In genomic region chr10:78692071-78692470, GRCh38 we compare ENCODE assay signal across 27 cellular contexts.
"Had no signal": no experiment of that assay in that cellular context is flagged by ENCODE, and none has a peak within 500 bp of the region (broad histone marks: within the 10 kb centered on the region; RNA-seq: fewer than 3 reads in every experiment).

No MANE protein-coding gene starts in this region.

- H3K4me1 ChIP-seq: psoas muscle, right lobe of liver, upper lobe of left lung had no signal

- H3K4me3 ChIP-seq: neural progenitor cell, ovary, psoas muscle, right lobe of liver, sigmoid colon, stomach, thoracic aorta, thyroid gland, tibial nerve, upper lobe of left lung had no signal

- H3K9me3 ChIP-seq: ovary, psoas muscle, right lobe of liver, sigmoid colon, stomach, thoracic aorta, thyroid gland, tibial nerve, upper lobe of left lung had no signal

- H3K9me3 Mint-ChIP-seq: natural killer cell; neural progenitor cell; stimulated activated effector memory CD8-positive, alpha-beta T cell treated with anti-CD3 and anti-CD28 coated beads, Interleukin-12 subunit alpha, Interleukin-12 subunit beta, amount 100 ng/mL, for 72 hours; stimulated activated naive B cell treated with anti-CD40 and anti-IgM and Interleukin-4, amounts not matched to agents 10 μg/mL and 1 μg/mL and 100 μg/mL, for 72 hours; stimulated activated naive CD8-positive, alpha-beta T cell treated with anti-CD3 and anti-CD28 coated beads, Interleukin-15, Interleukin-2, amounts not matched to agents 100 ng/mL and 50 ng/mL, for 24 hours had no signal

- H3K36me3 ChIP-seq: neural progenitor cell, ovary, right lobe of liver, sigmoid colon, stomach, thoracic aorta, thyroid gland, tibial nerve, upper lobe of left lung had no signal

- DNase-seq: natural killer cell; occipital lobe; ovary; posterior cingulate gyrus; psoas muscle; right cardiac atrium; right lobe of liver; sigmoid colon; small intestine; stimulated activated CD4-positive, alpha-beta T cell treated with anti-CD3 and anti-CD28 coated beads, Interleukin-15, amount 100 ng/mL, for 24 hours; stimulated activated CD4-positive, alpha-beta T cell treated with anti-CD3 and anti-CD28 coated beads, Interleukin-2, amount 100 ng/mL, for 24 hours; stimulated activated CD4-positive, alpha-beta T cell treated with anti-CD3 and anti-CD28 coated beads, Interleukin-2, amount 100 ng/mL, for 48 hours; stimulated activated CD4-positive, alpha-beta T cell treated with anti-CD3 and anti-CD28 coated beads, Interleukin-4, amount 100 ng/mL, for 24 hours; stimulated activated naive B cell treated with anti-CD40 and anti-IgM and Interleukin-4, amounts not matched to agents 10 μg/mL and 1 μg/mL and 100 μg/mL, for 72 hours; stimulated activated naive CD4-positive, alpha-beta T cell treated with Interleukin-2 at 50 U/mL for 16 hours; stomach; thyroid gland; trophoblast cell; upper lobe of left lung had no signal

- H3K36me3 Mint-ChIP-seq: natural killer cell; neural progenitor cell; stimulated activated effector memory CD8-positive, alpha-beta T cell treated with anti-CD3 and anti-CD28 coated beads, Interleukin-12 subunit alpha, Interleukin-12 subunit beta, amount 100 ng/mL, for 72 hours; stimulated activated naive B cell treated with anti-CD40 and anti-IgM and Interleukin-4, amounts not matched to agents 10 μg/mL and 1 μg/mL and 100 μg/mL, for 72 hours had no signal

- H3K27me3 ChIP-seq: neural progenitor cell, ovary, right lobe of liver, sigmoid colon, stomach, thyroid gland, tibial nerve, upper lobe of left lung had no signal

- H3K27ac ChIP-seq: neural progenitor cell, ovary, parathyroid adenoma, psoas muscle, right lobe of liver, sigmoid colon, thoracic aorta, thyroid gland, tibial nerve, upper lobe of left lung had no signal

- H3K4me3 Mint-ChIP-seq: natural killer cell; nephron; neural progenitor cell; stimulated activated effector memory CD8-positive, alpha-beta T cell treated with anti-CD3 and anti-CD28 coated beads, Interleukin-12 subunit alpha, Interleukin-12 subunit beta, amount 100 ng/mL, for 72 hours; stimulated activated naive B cell treated with anti-CD40 and anti-IgM and Interleukin-4, amounts not matched to agents 10 μg/mL and 1 μg/mL and 100 μg/mL, for 72 hours; stimulated activated naive CD8-positive, alpha-beta T cell treated with anti-CD3 and anti-CD28 coated beads, Interleukin-15, Interleukin-2, amounts not matched to agents 100 ng/mL and 50 ng/mL, for 24 hours had no signal

- H3K4me1 Mint-ChIP-seq: natural killer cell; stimulated activated effector memory CD8-positive, alpha-beta T cell treated with anti-CD3 and anti-CD28 coated beads, Interleukin-12 subunit alpha, Interleukin-12 subunit beta, amount 100 ng/mL, for 72 hours; stimulated activated naive B cell treated with anti-CD40 and anti-IgM and Interleukin-4, amounts not matched to agents 10 μg/mL and 1 μg/mL and 100 μg/mL, for 72 hours had no signal

- ATAC-seq: natural killer cell; psoas muscle; right cardiac atrium; right lobe of liver; stimulated activated effector memory CD8-positive, alpha-beta T cell treated with anti-CD3 and anti-CD28 coated beads, Interleukin-12 subunit alpha, Interleukin-12 subunit beta, amount 100 ng/mL, for 72 hours; stimulated activated naive B cell treated with anti-CD40 and anti-IgM and Interleukin-4, amounts not matched to agents 10 μg/mL and 1 μg/mL and 100 μg/mL, for 72 hours had no signal

- H3K27ac Mint-ChIP-seq: natural killer cell; nephron; neural progenitor cell; progenitor cell of endocrine pancreas; stimulated activated effector memory CD8-positive, alpha-beta T cell treated with anti-CD3 and anti-CD28 coated beads, Interleukin-12 subunit alpha, Interleukin-12 subunit beta, amount 100 ng/mL, for 72 hours; stimulated activated naive B cell treated with anti-CD40 and anti-IgM and Interleukin-4, amounts not matched to agents 10 μg/mL and 1 μg/mL and 100 μg/mL, for 72 hours; stimulated activated naive CD8-positive, alpha-beta T cell treated with anti-CD3 and anti-CD28 coated beads, Interleukin-15, Interleukin-2, amounts not matched to agents 100 ng/mL and 50 ng/mL, for 24 hours had no signal
